ENCODE assay signal across 8 cellular contexts in genomic region chr7:2355079-2356008, GRCh38. TPM values are rescaled to one million over a fixed set of nuclear protein-coding genes. Genes with fewer than 3 reads are reported as not detected.
DNase-seq lines count a peak whose midpoint lies in the region; ATAC-seq and TF ChIP-seq lines count a peak whose summit lies in the region.

No MANE protein-coding gene starts in this region.

- peak overlapping the region; percentile 87 for H3K4me3 Mint-ChIP-seq in activated naive CD8-positive, alpha-beta T cell treated with anti-CD3 and anti-CD28 coated beads for 36 hours

- DNase-seq in activated naive CD8-positive, alpha-beta T cell treated with anti-CD3 and anti-CD28 coated beads for 36 hours, result no peak
- peak; percentile 27 for DNase-seq in stimulated activated CD4-positive, alpha-beta T cell treated with anti-CD3 and anti-CD28 coated beads, Interleukin-4, amount 100 ng/mL, for 24 hours
- DNase-seq in NCI-H2196 (lab: John Stamatoyannopoulos, UW; ENCODE audit: unreplicated experiment) (no peak), medulla oblongata (ENCODE audit: extremely low spot score) (no peak)

- TF ChIP-seq CTCF in Loucy (conservative IDR thresholded peaks at IDR 0.05; ENCODE audit: low read length), result no peak

- H3K9me3 Mint-ChIP-seq in activated naive CD8-positive, alpha-beta T cell treated with anti-CD3 and anti-CD28 coated beads for 36 hours, result no peaks in the 10 kb centered on the region

- H3K36me3 ChIP-seq in BLaER1 (peaks cover 40% of the 10 kb centered on the region), Loucy (ENCODE audit: insufficient read depth, low read length) (peaks cover 14% of the 10 kb centered on the region; the same call in 1 of the 2 replicates), iPS-20b (ENCODE audit: insufficient read depth, low read depth, low read length) (peaks cover 47% of the 10 kb centered on the region)

- H3K27ac ChIP-seq in BLaER1, result peak overlapping the region; percentile 99
- peak overlapping the region; percentile 26 for H3K27ac ChIP-seq in iPS-20b (ENCODE audit: low read length)

- H4K20me1 ChIP-seq in BLaER1 (peaks cover 56% of the 10 kb centered on the region), Loucy (ENCODE audit: insufficient read depth, low read length, poor library complexity, severe bottlenecking) (peaks cover 51% of the 10 kb centered on the region)

- peak; percentile 16 for ATAC-seq in GM21390 (IDR thresholded peaks at IDR 0.05; ENCODE audit: unreplicated experiment)

- H3K27me3 Mint-ChIP-seq in activated naive CD8-positive, alpha-beta T cell treated with anti-CD3 and anti-CD28 coated beads for 36 hours, result no peaks in the 10 kb centered on the region

- no peaks in the 10 kb centered on the region for H3F3A ChIP-seq in Loucy (ENCODE audit: low read depth)

- peak overlapping the region; percentile 99 for H3K4me3 ChIP-seq in BLaER1
- H3K4me3 ChIP-seq in Loucy (ENCODE audit: low read length, poor library complexity, severe bottlenecking), result peak overlapping the region; percentile 99
- H3K4me3 ChIP-seq in iPS-20b (ENCODE audit: low read length), result peak overlapping the region; percentile 68

- peaks cover 67% of the 10 kb centered on the region for H3K79me2 ChIP-seq in Loucy (ENCODE audit: insufficient read depth, low read length)

- H3K27me3 ChIP-seq in BLaER1 (no peaks in the 10 kb centered on the region), Loucy (ENCODE audit: insufficient read depth, low read length, poor library complexity, severe bottlenecking) (no peaks in the 10 kb centered on the region), iPS-20b (ENCODE audit: insufficient read depth, low read length) (no peaks in the 10 kb centered on the region)

- H3K4me1 ChIP-seq in BLaER1, result peaks cover 53% of the 10 kb centered on the region
- H3K4me1 ChIP-seq in Loucy (ENCODE audit: insufficient read depth, low read length, poor library complexity, severe bottlenecking), result peaks cover 50% of the 10 kb centered on the region
- H3K4me1 ChIP-seq in iPS-20b (ENCODE audit: insufficient read depth, low read length), result no peaks in the 10 kb centered on the region

- H3K36me3 Mint-ChIP-seq in activated naive CD8-positive, alpha-beta T cell treated with anti-CD3 and anti-CD28 coated beads for 36 hours, result peaks cover 46% of the 10 kb centered on the region

- no peaks in the 10 kb centered on the region for H3K9me3 ChIP-seq in BLaER1
- H3K9me3 ChIP-seq in Loucy (ENCODE audit: insufficient read depth, low read depth, low read length), result no peaks in the 10 kb centered on the region
- no peaks in the 10 kb centered on the region for H3K9me3 ChIP-seq in iPS-20b (ENCODE audit: insufficient read depth, low read depth, low read length)

- H3K4me2 ChIP-seq in BLaER1 (peak overlapping the region; percentile 83), Loucy (ENCODE audit: low read depth, low read length, poor library complexity, severe bottlenecking) (peak overlapping the region; percentile 98)

- H2AFZ ChIP-seq in Loucy (ENCODE audit: low read length), result no peak overlapping the region

- H3K27ac Mint-ChIP-seq in activated naive CD8-positive, alpha-beta T cell treated with anti-CD3 and anti-CD28 coated beads for 36 hours, result peak overlapping the region; percentile 83

- H3K4me1 Mint-ChIP-seq in activated naive CD8-positive, alpha-beta T cell treated with anti-CD3 and anti-CD28 coated beads for 36 hours, result peaks cover 42% of the 10 kb centered on the region

- H3K9me2 ChIP-seq in Loucy (replicated peaks; ENCODE audit: low read depth, low read length), result no peaks in the 10 kb centered on the region

- H3K9ac ChIP-seq in BLaER1 (peak overlapping the region; percentile 100), Loucy (ENCODE audit: low read depth, low read length, poor library complexity, severe bottlenecking) (peak overlapping the region; percentile 97), iPS-20b (ENCODE audit: low read depth, low read length) (peak overlapping the region; percentile 92)

RNA-seq across cellular contexts. Expression of gene EIF3B, which starts 0.7 kb away (rescaled TPM):
- 100 to 1,000 TPM; 315 to 319 TPM for total RNA-seq in activated naive CD8-positive, alpha-beta T cell treated with anti-CD3 and anti-CD28 coated beads for 36 hours

RNA-seq across cellular contexts. Expression of gene SNX8, which starts 41.1 kb away (rescaled TPM):
- 10 to 100 TPM; 45.6 to 48.7 TPM for total RNA-seq in activated naive CD8-positive, alpha-beta T cell treated with anti-CD3 and anti-CD28 coated beads for 36 hours

RNA-seq across cellular contexts. Expression of gene CHST12, which starts 48.1 kb away (rescaled TPM):
- total RNA-seq in activated naive CD8-positive, alpha-beta T cell treated with anti-CD3 and anti-CD28 coated beads for 36 hours, result 1 to 10 TPM; 3.1 to 3.2 TPM
